8 cellular contexts compared by ENCODE assay signal in genomic region chr15:64426845-64427465, GRCh38. TPM values are rescaled to one million over a fixed set of nuclear protein-coding genes. Genes with fewer than 3 reads are reported as not detected.
A peak's percentile ranks its signal among the peaks of the same experiment; 100 is the strongest.
DNase-seq lines count a peak whose midpoint lies in the region; ATAC-seq, FAIRE-seq and TF ChIP-seq lines count a peak whose summit lies in the region.

No MANE protein-coding gene starts in this region.

- peak; percentile 10 for DNase-seq in NCI-H748 (lab: John Stamatoyannopoulos, UW; ENCODE audit: unreplicated experiment)
- DNase-seq in NCI-H748 treated with DMSO at 0.1 percent for 48 hours (lab: John Stamatoyannopoulos, UW): no peak
- peak; percentile 64 for DNase-seq in NCI-H1105 (lab: John Stamatoyannopoulos, UW)
- DNase-seq in bronchial epithelial cell (ENCODE audit: low read depth): peak; percentile 10
- DNase-seq in neural progenitor cell (ENCODE audit: low spot score): peak; percentile 38
- no peak for DNase-seq in NCI-H2227 (lab: John Stamatoyannopoulos, UW; ENCODE audit: unreplicated experiment)

- H3K27me3 Mint-ChIP-seq in neural progenitor cell (ENCODE audit: insufficient read depth, low read depth): no peaks in the 10 kb centered on the region

- H3K4me3 ChIP-seq in bronchial epithelial cell (ENCODE audit: low read depth, low read length) (no peak overlapping the region), neural progenitor cell (no peak overlapping the region)

- H3K27ac ChIP-seq in neural progenitor cell: no peak overlapping the region

- H3K9me3 Mint-ChIP-seq in neural progenitor cell: no peaks in the 10 kb centered on the region

- H4K20me1 ChIP-seq in neural progenitor cell (ENCODE audit: low read depth): peaks cover 7% of the 10 kb centered on the region

- H3K36me3 ChIP-seq in bronchial epithelial cell (ENCODE audit: control insufficient read depth, insufficient read depth, low read length) (no peaks in the 10 kb centered on the region), neural progenitor cell (no peaks in the 10 kb centered on the region)

- H3K4me1 ChIP-seq in neural progenitor cell: peaks cover 17% of the 10 kb centered on the region

- no peak overlapping the region for H3K4me3 Mint-ChIP-seq in neural progenitor cell

- H3K4me1 Mint-ChIP-seq in neural progenitor cell: peaks cover 19% of the 10 kb centered on the region

- no peak overlapping the region for H3K4me2 ChIP-seq in neural progenitor cell

- H3K9me3 ChIP-seq in neural progenitor cell (ENCODE audit: low read depth): no peaks in the 10 kb centered on the region

- peaks cover 21% of the 10 kb centered on the region for H3F3A ChIP-seq in neural progenitor cell (ENCODE audit: low read depth)

- no peak for TF ChIP-seq CTCF in bronchial epithelial cell (IDR thresholded peaks at IDR 0.05; ENCODE audit: insufficient read depth, low read length, severe bottlenecking)
- TF ChIP-seq CTCF in neural progenitor cell (IDR thresholded peaks at IDR 0.05): peak; percentile 49

- no peaks in the 10 kb centered on the region for H3K27me3 ChIP-seq in bronchial epithelial cell (ENCODE audit: control insufficient read depth, insufficient read depth, low read length)
- H3K27me3 ChIP-seq in neural progenitor cell: no peaks in the 10 kb centered on the region

- H3K79me2 ChIP-seq in neural progenitor cell (ENCODE audit: low read depth): no peaks in the 10 kb centered on the region

- H3K27ac Mint-ChIP-seq in neural progenitor cell: no peak overlapping the region

- no peak for ATAC-seq in HG02678 (IDR thresholded peaks at IDR 0.05; ENCODE audit: unreplicated experiment)
- no peak for ATAC-seq in GM18867 (IDR thresholded peaks at IDR 0.05; ENCODE audit: unreplicated experiment)

- peaks cover 10% of the 10 kb centered on the region for H3K36me3 Mint-ChIP-seq in neural progenitor cell

- no peak overlapping the region for H3K9ac ChIP-seq in neural progenitor cell

- FAIRE-seq in bronchial epithelial cell (lab: Jason Lieb, UNC): no peak

- H2AFZ ChIP-seq in neural progenitor cell (replicated peaks): no peak overlapping the region

RNA-seq across cellular contexts. Expression of gene ZNF609, which starts 33.4 kb away (rescaled TPM):
- 11.3 and 17.0 TPM in 2 replicates for total RNA-seq in bronchial epithelial cell
- 21.5 and 31.1 TPM in 2 replicates for total RNA-seq in neural progenitor cell (ENCODE audit: low replicate concordance)

RNA-seq across cellular contexts. Expression of gene TRIP4, which starts 39.3 kb away (rescaled TPM):
- total RNA-seq in bronchial epithelial cell (8.2 and 11.3 TPM in 2 replicates), neural progenitor cell (ENCODE audit: low replicate concordance) (10.9 and 17.3 TPM in 2 replicates)

RNA-seq across cellular contexts. Expression of gene PCLAF, which starts 45.7 kb away (rescaled TPM):
- total RNA-seq in bronchial epithelial cell (1.8 and 3.2 TPM in 2 replicates), neural progenitor cell (ENCODE audit: low replicate concordance) (119 and 220 TPM in 2 replicates)

Comparison
In these comparisons a context has a peak if more than half of its experiments do, and no peak if none do; other contexts are left out.
1. DNase-seq: peak in NCI-H748 (single experiment), NCI-H1105 (single experiment), bronchial epithelial cell (single experiment) and neural progenitor cell (single experiment); none in NCI-H748 treated with DMSO at 0.1 percent for 48 hours (single experiment) and NCI-H2227 (single experiment).
2. RNA of gene PCLAF, which starts 45.7 kb away (total RNA-seq): 119 to 220 TPM in neural progenitor cell; 1.8 to 3.2 TPM in bronchial epithelial cell; every median in the first group is over 10 times any median in the second.